Comparison of ENCODE assay signal across 9 cellular contexts in the genomic region with DNA sequence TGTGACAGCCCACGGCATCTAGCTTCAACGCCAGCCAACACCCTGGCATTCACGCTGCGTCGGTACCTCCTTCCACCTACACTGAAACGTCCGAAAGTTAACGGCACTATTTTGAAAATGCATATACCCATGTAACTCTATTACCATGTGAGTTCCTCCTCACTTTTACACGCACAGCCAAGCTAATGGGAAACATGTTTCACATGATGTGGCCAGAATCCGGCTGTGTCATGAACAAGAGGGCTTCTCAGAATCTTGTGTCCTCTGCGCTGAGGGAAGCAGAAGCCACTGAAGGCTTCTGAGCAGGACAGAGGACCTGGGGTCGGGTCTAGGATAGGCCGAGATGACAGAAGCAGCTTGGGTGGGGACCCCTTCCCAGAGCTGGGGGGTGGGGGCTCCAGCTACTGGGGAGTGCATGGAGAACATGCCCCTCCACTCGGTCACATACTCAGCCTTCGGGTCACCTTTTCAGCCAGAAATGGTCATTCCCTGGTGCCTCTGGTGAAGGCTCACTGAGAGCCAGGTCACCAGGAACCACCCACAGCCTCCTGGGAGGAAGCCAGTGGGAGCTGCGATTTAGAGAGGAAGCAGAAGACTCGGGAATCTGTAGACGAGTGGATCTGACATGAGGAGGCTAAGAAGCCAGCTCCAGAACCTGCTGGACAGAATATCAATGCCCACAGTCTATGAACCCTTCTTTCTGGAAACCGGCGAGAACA.
"Had no signal": no experiment of that assay in that cellular context is flagged by ENCODE, and none has a peak within 500 bp of the region (broad histone marks: within the 10 kb centered on the region; RNA-seq: fewer than 3 reads in every experiment).

No MANE protein-coding gene starts in this region.

- H3K27ac ChIP-seq: foreskin keratinocyte, tibial artery had no signal

- H3K4me3 ChIP-seq: tibial artery had no signal

- H3K9me3 ChIP-seq: tibial artery had no signal

- H3K27me3 ChIP-seq: foreskin keratinocyte, tibial artery had no signal

- DNase-seq: activated naive CD4-positive, alpha-beta T cell treated with anti-CD3 and anti-CD28 coated beads, Interleukin-2, amount 50 U/mL, for 16 hours; activated T-cell treated with anti-CD3 and anti-CD28 coated beads, Interleukin-2, amount 50 U/mL, for 1 hour; dermis blood vessel endothelial cell; erythroblast; foreskin keratinocyte; stimulated activated CD4-positive, alpha-beta T cell treated with anti-CD3 and anti-CD28 coated beads, Interleukin-4, amount 100 ng/mL, for 24 hours; tibial artery had no signal

- H3K36me3 ChIP-seq: tibial artery had no signal

- H3K4me1 ChIP-seq: foreskin keratinocyte had no signal

- ATAC-seq: activated CD4-positive, CD25-positive, alpha-beta regulatory T cell treated with anti-CD3 and anti-CD28 coated beads, Interleukin-2, amount 50 U/mL, for 24 hours; foreskin keratinocyte; left colon had no signal
